Comparison of ENCODE assay signal across 11 cellular contexts in genomic region chr12:33988888-33989287, GRCh38.
"Had no signal": no experiment of that assay in that cellular context is flagged by ENCODE, and none has a peak within 500 bp of the region (broad histone marks: within the 10 kb centered on the region; RNA-seq: fewer than 3 reads in every experiment).

No MANE protein-coding gene starts in this region.

- ATAC-seq: activated CD4-positive, CD25-positive, alpha-beta regulatory T cell treated with anti-CD3 and anti-CD28 coated beads, Interleukin-2, amount 50 U/mL, for 24 hours; body of pancreas; stimulated activated naive CD8-positive, alpha-beta T cell treated with anti-CD3 and anti-CD28 coated beads, Interleukin-15, amount 100 ng/mL, for 72 hours had no signal

- H3K4me3 ChIP-seq: body of pancreas, dorsolateral prefrontal cortex, skin epidermis, thoracic aorta had no signal

- H3K9me3 Mint-ChIP-seq: activated naive CD4-positive, alpha-beta T cell treated with anti-CD3 and anti-CD28 coated beads, Interleukin-2, amount 50 U/mL, for 24 hours; stimulated activated naive CD8-positive, alpha-beta T cell treated with anti-CD3 and anti-CD28 coated beads, Interleukin-15, amount 100 ng/mL, for 72 hours; T-helper 2 cell treated with Interferon-gamma antibody and Interleukin-4, amounts not matched to agents 5 μg/mL and 100 μg/mL, for 36 hours had no signal

- DNase-seq: amniotic stem cell; body of pancreas; dorsolateral prefrontal cortex; islet precursor cell; stimulated activated CD4-positive, alpha-beta T cell treated with anti-CD3 and anti-CD28 coated beads, Interleukin-4, amount 100 ng/mL, for 4 hours; stimulated activated naive CD8-positive, alpha-beta T cell treated with anti-CD3 and anti-CD28 coated beads, Interleukin-15, amount 100 ng/mL, for 72 hours had no signal

- H3K27ac Mint-ChIP-seq: activated naive CD4-positive, alpha-beta T cell treated with anti-CD3 and anti-CD28 coated beads, Interleukin-2, amount 50 U/mL, for 24 hours; stimulated activated naive CD8-positive, alpha-beta T cell treated with anti-CD3 and anti-CD28 coated beads, Interleukin-15, amount 100 ng/mL, for 72 hours; T-helper 2 cell treated with Interferon-gamma antibody and Interleukin-4, amounts not matched to agents 5 μg/mL and 100 μg/mL, for 36 hours had no signal

- H3K4me1 Mint-ChIP-seq: activated naive CD4-positive, alpha-beta T cell treated with anti-CD3 and anti-CD28 coated beads, Interleukin-2, amount 50 U/mL, for 24 hours; stimulated activated naive CD8-positive, alpha-beta T cell treated with anti-CD3 and anti-CD28 coated beads, Interleukin-15, amount 100 ng/mL, for 72 hours had no signal

- H3K4me3 Mint-ChIP-seq: activated naive CD4-positive, alpha-beta T cell treated with anti-CD3 and anti-CD28 coated beads, Interleukin-2, amount 50 U/mL, for 24 hours; stimulated activated naive CD8-positive, alpha-beta T cell treated with anti-CD3 and anti-CD28 coated beads, Interleukin-15, amount 100 ng/mL, for 72 hours; T-helper 2 cell treated with Interferon-gamma antibody and Interleukin-4, amounts not matched to agents 5 μg/mL and 100 μg/mL, for 36 hours had no signal

- H3K36me3 Mint-ChIP-seq: activated naive CD4-positive, alpha-beta T cell treated with anti-CD3 and anti-CD28 coated beads, Interleukin-2, amount 50 U/mL, for 24 hours had no signal
